In the genomic region with DNA sequence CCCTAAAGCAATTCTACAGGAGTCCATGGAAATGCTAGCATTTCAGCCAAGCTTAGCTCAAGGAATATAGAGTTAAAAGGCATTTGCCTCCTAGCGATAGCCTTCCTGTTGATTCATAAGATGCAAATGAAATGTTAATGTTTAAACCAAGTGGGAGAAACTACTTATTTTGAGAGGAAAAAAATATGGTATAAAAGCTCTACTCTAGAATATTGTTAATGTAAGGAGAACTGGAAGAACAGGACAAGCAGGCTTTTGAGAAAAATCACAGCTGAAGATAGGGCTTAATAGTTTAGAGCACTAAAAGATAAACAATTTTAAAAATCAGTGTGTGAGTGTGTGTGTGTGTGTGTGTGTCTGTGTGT, we compare ENCODE assay signal across 10 cellular contexts. TPM values are rescaled to one million over a fixed set of nuclear protein-coding genes. Genes with fewer than 3 reads are reported as not detected.
DNase-seq lines count a peak whose midpoint lies in the region; ATAC-seq and TF ChIP-seq lines count a peak whose summit lies in the region.
"Had no signal": no experiment of that assay in that cellular context is flagged by ENCODE, and none has a peak within 500 bp of the region (broad histone marks: within the 10 kb centered on the region; RNA-seq: fewer than 3 reads in every experiment).

No MANE protein-coding gene starts in this region.

- TF ChIP-seq POLR2A in gastrocnemius medialis (IDR thresholded peaks at IDR 0.05) = no peak

- CTCF ChIA-PET in activated CD4-positive, alpha-beta T cell treated with anti-CD3 and anti-CD28 coated beads for 36 hours (lab: Charles Lee) = no interaction called here

- H3K4me3 Mint-ChIP-seq in activated CD4-positive, alpha-beta T cell treated with anti-CD3 and anti-CD28 coated beads for 36 hours = peak overlapping the region; percentile 94
- H3K4me3 Mint-ChIP-seq in immature natural killer cell = peak overlapping the region; percentile 1 to 89 (median 40)

- no peak overlapping the region for H3K27ac Mint-ChIP-seq in activated CD4-positive, alpha-beta T cell treated with anti-CD3 and anti-CD28 coated beads for 36 hours
- H3K27ac Mint-ChIP-seq in immature natural killer cell = no peak overlapping the region

- H3K9me3 ChIP-seq in adipocyte (ENCODE audit: control insufficient read depth, low read length) (no peaks in the 10 kb centered on the region), gastrocnemius medialis (no peaks in the 10 kb centered on the region)
- H3K9me3 ChIP-seq: BLaER1 had no signal

- POLR2A ChIA-PET in activated CD4-positive, alpha-beta T cell treated with anti-CD3 and anti-CD28 coated beads for 36 hours (lab: Charles Lee) = no interaction called here

- H3K27me3 ChIP-seq in adipocyte (replicated peaks; ENCODE audit: control insufficient read depth, insufficient read depth, low read length) (no peaks in the 10 kb centered on the region), gastrocnemius medialis (peaks cover 18 to 51% (median 50%) of the 10 kb centered on the region in 3 donors)

- peak overlapping the region; percentile 97 for H3K4me3 ChIP-seq in adipocyte (ENCODE audit: low read length)
- no peak overlapping the region for H3K4me3 ChIP-seq in gastrocnemius medialis

- ATAC-seq in activated CD4-positive, alpha-beta T cell treated with anti-CD3 and anti-CD28 coated beads for 36 hours = no peak
- ATAC-seq in HG03045 (IDR thresholded peaks at IDR 0.05; ENCODE audit: unreplicated experiment) (no peak), gastrocnemius medialis (no peak)

- H3K4me1 ChIP-seq in adipocyte (ENCODE audit: control insufficient read depth, insufficient read depth, low read length) (peaks cover 24% of the 10 kb centered on the region), gastrocnemius medialis (peaks cover 25 to 36% of the 10 kb centered on the region in 2 donors)

- no peaks in the 10 kb centered on the region for H3K9me3 Mint-ChIP-seq in activated CD4-positive, alpha-beta T cell treated with anti-CD3 and anti-CD28 coated beads for 36 hours (ENCODE audit: low read depth)
- no peaks in the 10 kb centered on the region for H3K9me3 Mint-ChIP-seq in immature natural killer cell

- H3K9ac ChIP-seq in adipocyte (ENCODE audit: low read length) = peak overlapping the region; percentile 87
- H3K9ac ChIP-seq: BLaER1 had no signal

- in situ Hi-C loops in gastrocnemius medialis (cut with MboI; ENCODE audit: low sequenced_read_pairs in 4 of 4) = no loop called here

- DNase-seq in activated CD4-positive, alpha-beta T cell treated with anti-CD3 and anti-CD28 coated beads for 36 hours = no peak
- no peak for DNase-seq in activated CD4-positive, alpha-beta T cell treated with anti-CD3 and anti-CD28 coated beads for 48 hours
- DNase-seq in adipocyte (ENCODE audit: low read depth) (peak; percentile 43), immature natural killer cell (no peak), gastrocnemius medialis (no peak)
- no peak for DNase-seq in effector CD4-positive, alpha-beta T cell
- DNase-seq: activated T-cell treated with anti-CD3 and anti-CD28 coated beads, Interleukin-2, amount 50 U/mL, for 1 hour had no signal

- peaks cover 29% of the 10 kb centered on the region for H3K27me3 Mint-ChIP-seq in activated CD4-positive, alpha-beta T cell treated with anti-CD3 and anti-CD28 coated beads for 36 hours
- peaks cover 15 to 25% (median 19%) of the 10 kb centered on the region in 3 donors for H3K27me3 Mint-ChIP-seq in immature natural killer cell (ENCODE audit: low read depth in 3 of 3)

- intact Hi-C loops in activated CD4-positive, alpha-beta T cell treated with anti-CD3 and anti-CD28 coated beads for 36 hours (cut with DNase I, micrococcal nuclease) = loop anchor here (5.0 to 10.0 kb wide), 14 partner anchors 387 to 1263 kb away; a partner anchor contains a TSS
- intact Hi-C loops in gastrocnemius medialis (cut with DNase I; ENCODE audit: low total_unique reads) = no loop called here

- no peak for TF ChIP-seq CTCF in gastrocnemius medialis (IDR thresholded peaks at IDR 0.05 in 4 of 5, conservative IDR thresholded peaks at IDR 0.05 in 1 of 5)

- peaks cover 42% of the 10 kb centered on the region for H3K4me1 Mint-ChIP-seq in activated CD4-positive, alpha-beta T cell treated with anti-CD3 and anti-CD28 coated beads for 36 hours
- peaks cover 36 to 53% of the 10 kb centered on the region in 2 donors for H3K4me1 Mint-ChIP-seq in immature natural killer cell

- H3K36me3 Mint-ChIP-seq in activated CD4-positive, alpha-beta T cell treated with anti-CD3 and anti-CD28 coated beads for 36 hours (ENCODE audit: low read depth) = no peaks in the 10 kb centered on the region
- H3K36me3 Mint-ChIP-seq in immature natural killer cell = no peaks in the 10 kb centered on the region

- H3K27ac ChIP-seq in temporal lobe (ENCODE audit: low read depth, low read length) (peak overlapping the region; percentile 54), gastrocnemius medialis (no peak overlapping the region)
- H3K27ac ChIP-seq: BLaER1 had no signal

- no peaks in the 10 kb centered on the region for H3K36me3 ChIP-seq in adipocyte (ENCODE audit: control insufficient read depth, insufficient read depth, low read length, severe bottlenecking)
- no peaks in the 10 kb centered on the region for H3K36me3 ChIP-seq in gastrocnemius medialis
- H3K36me3 ChIP-seq: BLaER1 had no signal

RNA-seq across cellular contexts. Expression of a gene that starts 1.6 kb away (rescaled TPM):
- total RNA-seq in activated CD4-positive, alpha-beta T cell treated with anti-CD3 and anti-CD28 coated beads for 36 hours = 10 to 100 TPM; 22.0 TPM
- 1 to 10 TPM in 2 of 3 donors, under 1 TPM in 1; 0.72 to 4.9 (median 2.8) TPM for polyA plus RNA-seq in immature natural killer cell
- 88.5 TPM for total RNA-seq in temporal lobe
- total RNA-seq in gastrocnemius medialis = 1 to 10 TPM in 3 of 4 donors, under 1 TPM in 1; 0.82 to 3.5 (median 1.6) TPM

Comparison
In these comparisons a context has a peak if more than half of its experiments do, and no peak if none do; other contexts are left out.
1. RNA of a gene that starts 1.6 kb away (total RNA-seq): 88.5 TPM in temporal lobe (single experiment) and 22.0 TPM in activated CD4-positive, alpha-beta T cell treated with anti-CD3 and anti-CD28 coated beads for 36 hours; 0.82 to 3.5 TPM in gastrocnemius medialis; every median in the first group is over 4 times any median in the second.